Comparison of ENCODE assay signal across 23 cellular contexts in genomic region chr3:68779261-68779660, GRCh38.
DNase-seq lines count a peak whose midpoint lies in the region; ATAC-seq, FAIRE-seq and TF ChIP-seq lines count a peak whose summit lies in the region.
"Had no signal": no experiment of that assay in that cellular context is flagged by ENCODE, and none has a peak within 500 bp of the region (broad histone marks: within the 10 kb centered on the region; RNA-seq: fewer than 3 reads in every experiment).

No MANE protein-coding gene starts in this region.

- H3K4me3 Mint-ChIP-seq in stimulated activated naive CD8-positive, alpha-beta T cell treated with anti-CD3 and anti-CD28 coated beads, Interleukin-15, amount 100 ng/mL, for 72 hours: no peak overlapping the region
- H3K4me3 Mint-ChIP-seq: CD14-positive monocyte; CD4-positive, alpha-beta memory T cell; CD4-positive, CD25-positive, alpha-beta regulatory T cell; CD8-positive, alpha-beta memory T cell had no signal

- H2BK120ac ChIP-seq in mesendoderm (ENCODE audit: low read depth, low read length): no peak overlapping the region

- no peak overlapping the region for H4K5ac ChIP-seq in mesendoderm (ENCODE audit: low read length)

- H3K18ac ChIP-seq in mesendoderm (ENCODE audit: low read length): no peak overlapping the region

- H3K9ac ChIP-seq in K562 (ENCODE audit: insufficient read depth in 1 of 2, low read depth in 2 of 2, low read length in 2 of 2): no peak overlapping the region
- H3K9ac ChIP-seq in mesendoderm (ENCODE audit: low read length): no peak overlapping the region
- H3K9ac ChIP-seq: BLaER1 had no signal

- no peak for TF ChIP-seq POLR2A in A549 (IDR thresholded peaks at IDR 0.05; ENCODE audit: low read length)
- no peak for TF ChIP-seq POLR2A in K562 (conservative IDR thresholded peaks at IDR 0.05)

- no peak overlapping the region for H3K4me3 ChIP-seq in A549
- H3K4me3 ChIP-seq in K562: no peak overlapping the region
- H3K4me3 ChIP-seq in mesendoderm (ENCODE audit: low read length): no peak overlapping the region
- H3K4me3 ChIP-seq: BLaER1 had no signal

- H3K27ac ChIP-seq in A549: no peak overlapping the region
- no peak overlapping the region for H3K27ac ChIP-seq in K562 (ENCODE audit: extremely low read depth, low read depth, low read length)
- no peak overlapping the region for H3K27ac ChIP-seq in mesendoderm (ENCODE audit: low read depth, low read length)
- H3K27ac ChIP-seq: 22Rv1, BLaER1 had no signal

- H4K20me1 ChIP-seq in K562 (replicated peaks; ENCODE audit: control insufficient read depth, insufficient read depth, low read length): no peaks in the 10 kb centered on the region
- H4K20me1 ChIP-seq: BLaER1 had no signal

- TF ChIP-seq CTCF in A549 (IDR thresholded peaks at IDR 0.05) (no peak), K562 (IDR thresholded peaks at IDR 0.05 in 2 of 3, conservative IDR thresholded peaks at IDR 0.05 in 1 of 3; ENCODE audit: insufficient read depth in 2 of 3, low read depth in 1 of 3, low read length in 3 of 3) (no peak)

- H3K9me3 ChIP-seq in A549: no peaks in the 10 kb centered on the region
- no peaks in the 10 kb centered on the region for H3K9me3 ChIP-seq in K562 (replicated peaks; ENCODE audit: control insufficient read depth, insufficient read depth, low read depth, low read length)
- H3K9me3 ChIP-seq: BE2C had no signal

- 0% methylated on average over 3 of the region's 3 CpGs for whole genome bisulfite sequencing in A549 (ENCODE audit: missing lambda C conversion rate)
- 0% methylated on average over 3 of the region's 3 CpGs for WGBS in K562 (ENCODE audit: insufficient coverage, low coverage, missing lambda C conversion rate)
- no CpG with 5 or more reads among the region's 3 CpGs for WGBS in mesendoderm (ENCODE audit: extremely low coverage, insufficient coverage, low lambda C conversion rate)

- H3K79me2 ChIP-seq in K562 (ENCODE audit: control insufficient read depth, insufficient read depth, low read length): no peaks in the 10 kb centered on the region
- no peaks in the 10 kb centered on the region for H3K79me2 ChIP-seq in mesendoderm (ENCODE audit: control insufficient read depth, insufficient read depth, low read length)

- POLR2A ChIA-PET in A549 (lab: Yijun Ruan, JAX) (no interaction called here), K562 (lab: Yijun Ruan, JAX) (no interaction called here)

- H3K27me3 ChIP-seq in K562 (ENCODE audit: control insufficient read depth in 2 of 2, insufficient read depth in 2 of 2, low read length in 2 of 2) (no peaks in the 10 kb centered on the region), mesendoderm (ENCODE audit: insufficient read depth, low read length, poor library complexity) (no peaks in the 10 kb centered on the region)
- H3K27me3 ChIP-seq: BE2C, BLaER1 had no signal

- no peak for DNase-seq in A549 (ENCODE audit: low read depth in 1 of 2, low spot score in 1 of 2)
- no peak for DNase-seq in K562 (ENCODE audit: extremely low read depth in 1 of 4, low spot score in 3 of 4)
- DNase-seq in mesendoderm: peak; percentile 17
- no peak for DNase-seq in stimulated activated naive CD8-positive, alpha-beta T cell treated with anti-CD3 and anti-CD28 coated beads, Interleukin-15, amount 100 ng/mL, for 72 hours
- DNase-seq: ACHN; BE2C; C1 segment of cervical spinal cord; CD4-positive, alpha-beta memory T cell; CD4-positive, CD25-positive, alpha-beta regulatory T cell; CD8-positive, alpha-beta memory T cell; COR-L47; DMS 273 treated with DMSO at 0.1 percent for 48 hours; DMS153; DMS53; DMS79; GF-D8 had no signal

- in situ Hi-C loops in K562 (cut with MboI): no loop called here

- no peak overlapping the region for H2BK5ac ChIP-seq in mesendoderm (ENCODE audit: low read length)

- H2BK15ac ChIP-seq in mesendoderm (replicated peaks; ENCODE audit: low read depth): no peak overlapping the region

- TF ChIP-seq EP300 in A549 (IDR thresholded peaks at IDR 0.05): no peak
- no peak for TF ChIP-seq EP300 in K562 (IDR thresholded peaks at IDR 0.05; ENCODE audit: low read length)

- no peak overlapping the region for H2AFZ ChIP-seq in K562 (ENCODE audit: low read depth, low read length)

- no peak overlapping the region for H3K56ac ChIP-seq in mesendoderm (ENCODE audit: low read length)

- no peak overlapping the region for H3K4ac ChIP-seq in mesendoderm (ENCODE audit: low read depth, low read length)

- no peaks in the 10 kb centered on the region for H3K4me1 Mint-ChIP-seq in stimulated activated naive CD8-positive, alpha-beta T cell treated with anti-CD3 and anti-CD28 coated beads, Interleukin-15, amount 100 ng/mL, for 72 hours
- H3K4me1 Mint-ChIP-seq: CD14-positive monocyte; CD4-positive, alpha-beta memory T cell; CD4-positive, CD25-positive, alpha-beta regulatory T cell; CD8-positive, alpha-beta memory T cell had no signal

- BruUV-seq in K562 (replicated peaks; lab: Mats Ljungman, UMichigan): no TSS peak

- no peak overlapping the region for H3K27ac Mint-ChIP-seq in stimulated activated naive CD8-positive, alpha-beta T cell treated with anti-CD3 and anti-CD28 coated beads, Interleukin-15, amount 100 ng/mL, for 72 hours
- H3K27ac Mint-ChIP-seq: CD4-positive, alpha-beta memory T cell; CD4-positive, CD25-positive, alpha-beta regulatory T cell; CD8-positive, alpha-beta memory T cell had no signal

- H3K23ac ChIP-seq in mesendoderm (ENCODE audit: low read length): no peak overlapping the region

- no peaks in the 10 kb centered on the region for H3K4me1 ChIP-seq in A549
- no peaks in the 10 kb centered on the region for H3K4me1 ChIP-seq in K562 (replicated peaks in 1 of 2; ENCODE audit: control insufficient read depth in 2 of 2, insufficient read depth in 2 of 2, low read length in 2 of 2)
- H3K4me1 ChIP-seq in mesendoderm (ENCODE audit: control insufficient read depth, low read depth, low read length): no peaks in the 10 kb centered on the region
- H3K4me1 ChIP-seq: BE2C, BLaER1 had no signal

- intact Hi-C loops in K562 (cut with micrococcal nuclease): no loop called here

- H3K4me2 ChIP-seq in A549 (no peak overlapping the region), K562 (ENCODE audit: insufficient read depth, low read length) (no peak overlapping the region), mesendoderm (ENCODE audit: low read length) (no peak overlapping the region)
- H3K4me2 ChIP-seq: BLaER1 had no signal

- H3K36me3 ChIP-seq in K562 (ENCODE audit: control insufficient read depth, insufficient read depth, low read length): no peaks in the 10 kb centered on the region
- H3K36me3 ChIP-seq in mesendoderm (ENCODE audit: control insufficient read depth, insufficient read depth, low read length): no peaks in the 10 kb centered on the region
- H3K36me3 ChIP-seq: BE2C, BLaER1 had no signal

- H3K27me3 Mint-ChIP-seq in stimulated activated naive CD8-positive, alpha-beta T cell treated with anti-CD3 and anti-CD28 coated beads, Interleukin-15, amount 100 ng/mL, for 72 hours: no peaks in the 10 kb centered on the region

- TF ChIP-seq RAD21 in A549 (conservative IDR thresholded peaks at IDR 0.05 in 1 of 2, IDR thresholded peaks at IDR 0.05 in 1 of 2): no peak
- no peak for TF ChIP-seq RAD21 in K562 (CRISPR knock-in tag; conservative IDR thresholded peaks at IDR 0.05 in 1 of 2, IDR thresholded peaks at IDR 0.05 in 1 of 2)

- ATAC-seq in A549 (no peak), K562 (no peak), GM21737 (IDR thresholded peaks at IDR 0.05; ENCODE audit: unreplicated experiment) (no peak)
- no peak for ATAC-seq in stimulated activated naive CD8-positive, alpha-beta T cell treated with anti-CD3 and anti-CD28 coated beads, Interleukin-15, amount 100 ng/mL, for 72 hours

- CTCF ChIA-PET in A549 (lab: Yijun Ruan, JAX): interaction anchor here (1.0 kb wide), 1 partner anchor 10 kb away, joined by 3 read pairs; no protein-coding TSS in a partner anchor
- CTCF ChIA-PET in K562 (lab: Yijun Ruan, JAX; ENCODE audit: low intra/inter-chr PET ratio): no interaction called here

- H3K9me3 Mint-ChIP-seq in stimulated activated naive CD8-positive, alpha-beta T cell treated with anti-CD3 and anti-CD28 coated beads, Interleukin-15, amount 100 ng/mL, for 72 hours: peaks cover 26 to 36% of the 10 kb centered on the region in 2 donors

- no peak overlapping the region for H4K8ac ChIP-seq in mesendoderm (ENCODE audit: low read depth, low read length)

- H3K79me1 ChIP-seq in mesendoderm (ENCODE audit: low read length): no peaks in the 10 kb centered on the region

- no peak overlapping the region for H2AK5ac ChIP-seq in mesendoderm (ENCODE audit: low read length)

- FAIRE-seq in A549 (lab: Jason Lieb, UNC) (no peak), K562 (lab: Jason Lieb, UNC) (no peak)
- FAIRE-seq: G401.6, GM12891, GM19239 had no signal

- no peaks in the 10 kb centered on the region for H3K9me1 ChIP-seq in K562 (ENCODE audit: control insufficient read depth, insufficient read depth, low read length)

TF ChIP-seq in A549, 52 proteins besides CTCF, POLR2A, EP300 and RAD21:
- TF ChIP-seq BCL3 (IDR thresholded peaks at IDR 0.05) (no peak), MAFK (IDR thresholded peaks at IDR 0.05; ENCODE audit: partially characterized antibody) (no peak), ZFP36 (IDR thresholded peaks at IDR 0.05; ENCODE audit: borderline replicate concordance, partially characterized antibody) (peak; percentile 61)

Comparison
In these comparisons a context has a peak if more than half of its experiments do, and no peak if none do; other contexts are left out.
1. Of the 35 proteins assayed by ChIP-seq in both K562 and A549: peak only in K562: none; only in A549: none; in both: ZFP36; in neither: 34.